ENCODE assay signal across 8 cellular contexts in the genomic region with DNA sequence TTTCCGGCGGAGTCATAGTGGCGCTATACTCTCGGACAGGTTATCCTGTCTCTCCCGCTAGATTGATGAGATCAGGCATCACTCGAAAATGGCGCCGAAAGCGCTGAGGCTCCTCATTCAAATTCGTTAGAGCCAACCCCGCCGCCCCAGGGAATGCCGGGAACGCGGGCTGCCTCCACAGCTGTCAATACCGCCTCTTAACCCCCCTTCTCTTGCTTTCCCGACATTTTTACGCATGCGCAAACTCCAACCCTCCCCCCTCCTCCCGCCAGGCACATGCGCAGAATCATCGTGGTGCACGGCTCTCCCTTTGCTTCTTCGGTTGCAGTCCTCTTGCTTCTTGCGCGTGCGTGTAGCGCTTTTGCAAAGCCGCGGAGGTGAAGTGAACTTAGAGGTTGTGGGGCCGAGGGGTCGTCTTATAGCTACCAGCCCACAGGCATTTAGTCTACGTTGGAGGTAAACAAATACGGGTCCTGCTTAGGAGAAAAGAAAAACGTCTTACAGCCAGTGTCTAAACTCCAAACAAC.
A peak's percentile ranks its signal among the peaks of the same experiment; 100 is the strongest.
DNase-seq lines count a peak whose midpoint lies in the region; ATAC-seq and TF ChIP-seq lines count a peak whose summit lies in the region.

No MANE protein-coding gene starts in this region.

- H3K27me3 ChIP-seq in CD4-positive, alpha-beta memory T cell (ENCODE audit: insufficient read depth, low read length), result no peaks in the 10 kb centered on the region
- H3K27me3 ChIP-seq in duodenal mucosa (ENCODE audit: control insufficient read depth in 1 of 2, insufficient read depth in 2 of 2, low read length in 2 of 2) (no peaks in the 10 kb centered on the region), right lobe of liver (no peaks in the 10 kb centered on the region)

- H3K9me3 Mint-ChIP-seq in CD4-positive, alpha-beta memory T cell, result peaks cover 0 to 13% (median 0%) of the 10 kb centered on the region in 8 donors
- no peaks in the 10 kb centered on the region for H3K9me3 Mint-ChIP-seq in activated CD4-positive, alpha-beta memory T cell treated with anti-CD3 and anti-CD28 coated beads, Interleukin-2, amount 10 ng/mL, durations not matched to agents 7 days and 5 days

- H3K4me3 Mint-ChIP-seq in CD4-positive, alpha-beta memory T cell, result peak overlapping the region; percentile 96 to 100 (median 99)
- H3K4me3 Mint-ChIP-seq in activated CD4-positive, alpha-beta memory T cell treated with anti-CD3 and anti-CD28 coated beads, Interleukin-2, amount 10 ng/mL, durations not matched to agents 7 days and 5 days, result peak overlapping the region; percentile 98

- no peak for TF ChIP-seq CTCF in right lobe of liver (IDR thresholded peaks at IDR 0.05)

- peaks cover 54% of the 10 kb centered on the region for H3K4me1 ChIP-seq in CD4-positive, alpha-beta memory T cell (ENCODE audit: insufficient read depth, low read length)
- H3K4me1 ChIP-seq in duodenal mucosa (ENCODE audit: control insufficient read depth in 1 of 2, insufficient read depth in 2 of 2, low read length in 2 of 2), result peaks cover 16 to 25% of the 10 kb centered on the region in 2 donors
- peaks cover 0 to 19% (median 0%) of the 10 kb centered on the region in 4 donors for H3K4me1 ChIP-seq in right lobe of liver

- peak overlapping the region; percentile 85 to 87 for H3K4me3 ChIP-seq in CD4-positive, alpha-beta memory T cell (ENCODE audit: low read length in 2 of 2)
- peak overlapping the region; percentile 89 to 90 for H3K4me3 ChIP-seq in duodenal mucosa (ENCODE audit: low read depth in 1 of 2, low read length in 2 of 2)
- H3K4me3 ChIP-seq in right lobe of liver, result peak overlapping the region; percentile 61 to 69 (median 65)

- peak; percentile 98 to 99 (median 99) for DNase-seq in CD4-positive, alpha-beta memory T cell
- DNase-seq in HK-2 (ENCODE audit: unreplicated experiment), result peak; percentile 95
- DNase-seq in NCI-H82 treated with DMSO at 0.1 percent for 48 hours (lab: John Stamatoyannopoulos, UW; ENCODE audit: unreplicated experiment), result peak; percentile 99
- peak; percentile 99 for DNase-seq in activated CD4-positive, alpha-beta memory T cell treated with anti-CD3 and anti-CD28 coated beads, Interleukin-2, amount 10 ng/mL, durations not matched to agents 7 days and 5 days
- peak; percentile 97 to 98 (median 98) for DNase-seq in right lobe of liver
- peak; percentile 99 for DNase-seq in stimulated activated CD4-positive, alpha-beta T cell treated with anti-CD3 and anti-CD28 coated beads, Interleukin-4, amount 100 ng/mL, for 24 hours

- H3K27me3 Mint-ChIP-seq in CD4-positive, alpha-beta memory T cell, result peaks cover 0 to 6% of the 10 kb centered on the region in 2 donors
- H3K27me3 Mint-ChIP-seq in activated CD4-positive, alpha-beta memory T cell treated with anti-CD3 and anti-CD28 coated beads, Interleukin-2, amount 10 ng/mL, durations not matched to agents 7 days and 5 days, result no peaks in the 10 kb centered on the region

- H3K9ac ChIP-seq in duodenal mucosa (ENCODE audit: low read depth in 1 of 2, low read length in 2 of 2), result peak overlapping the region; percentile 82 to 84

- peak; percentile 63 for ATAC-seq in GM19455 (IDR thresholded peaks at IDR 0.05; ENCODE audit: unreplicated experiment)
- ATAC-seq in right lobe of liver, result peak; percentile 82 to 89 (median 84)

- no peaks in the 10 kb centered on the region for H3K9me3 ChIP-seq in CD4-positive, alpha-beta memory T cell (ENCODE audit: control insufficient read depth in 1 of 2, low read length in 2 of 2)
- H3K9me3 ChIP-seq in duodenal mucosa (ENCODE audit: control insufficient read depth in 1 of 2, low read length in 2 of 2), result no peaks in the 10 kb centered on the region
- no peaks in the 10 kb centered on the region for H3K9me3 ChIP-seq in right lobe of liver

- intact Hi-C loops in CD4-positive, alpha-beta memory T cell (cut with micrococcal nuclease), result loop anchor here (1.0 to 5.0 kb wide), 10 partner anchors 42 to 1371 kb away; a partner anchor contains a TSS
- intact Hi-C loops in right lobe of liver (cut with DNase I), result no loop called here

- peak overlapping the region; percentile 89 for H3K27ac ChIP-seq in CD4-positive, alpha-beta memory T cell (ENCODE audit: low read depth, low read length)
- H3K27ac ChIP-seq in duodenal mucosa (ENCODE audit: low read depth, low read length), result peak overlapping the region; percentile 74
- peak overlapping the region; percentile 75 to 88 (median 86) for H3K27ac ChIP-seq in right lobe of liver

- TF ChIP-seq POLR2A in right lobe of liver (IDR thresholded peaks at IDR 0.05), result peak; percentile 27

- H3K4me1 Mint-ChIP-seq in CD4-positive, alpha-beta memory T cell, result peaks cover 23 to 63% (median 37%) of the 10 kb centered on the region in 4 donors
- H3K4me1 Mint-ChIP-seq in activated CD4-positive, alpha-beta memory T cell treated with anti-CD3 and anti-CD28 coated beads, Interleukin-2, amount 10 ng/mL, durations not matched to agents 7 days and 5 days, result peaks cover 41% of the 10 kb centered on the region

- H3K27ac Mint-ChIP-seq in CD4-positive, alpha-beta memory T cell, result peak overlapping the region; percentile 93 to 100 (median 98)
- H3K27ac Mint-ChIP-seq in activated CD4-positive, alpha-beta memory T cell treated with anti-CD3 and anti-CD28 coated beads, Interleukin-2, amount 10 ng/mL, durations not matched to agents 7 days and 5 days, result peak overlapping the region; percentile 99

- POLR2A ChIA-PET in CD4-positive, alpha-beta memory T cell (lab: Charles Lee; ENCODE audit: partially characterized antibody), result interaction anchor here (0.8 to 20.7 kb wide), 27 partner anchors 9 to 830 kb away, joined by 3 to 648 read pairs (median 7); a partner anchor contains a TSS
- POLR2A ChIA-PET in activated CD4-positive, alpha-beta memory T cell treated with anti-CD3 and anti-CD28 coated beads, Interleukin-2, amount 10 ng/mL, durations not matched to agents 7 days and 5 days (lab: Charles Lee), result interaction anchor here (0.7 to 21.3 kb wide), 42 partner anchors 11 to 1371 kb away, joined by 3 to 661 read pairs (median 4); a partner anchor contains a TSS

- H3K36me3 Mint-ChIP-seq in CD4-positive, alpha-beta memory T cell, result peaks cover 0 to 28% of the 10 kb centered on the region in 2 donors
- peaks cover 49% of the 10 kb centered on the region for H3K36me3 Mint-ChIP-seq in activated CD4-positive, alpha-beta memory T cell treated with anti-CD3 and anti-CD28 coated beads, Interleukin-2, amount 10 ng/mL, durations not matched to agents 7 days and 5 days (ENCODE audit: low read depth)

- CTCF ChIA-PET in CD4-positive, alpha-beta memory T cell (lab: Charles Lee; ENCODE audit: partially characterized antibody), result interaction anchor here (0.8 to 17.1 kb wide), 10 partner anchors 8 to 830 kb away, joined by 3 to 252 read pairs (median 4); a partner anchor contains a TSS
- CTCF ChIA-PET in activated CD4-positive, alpha-beta memory T cell treated with anti-CD3 and anti-CD28 coated beads, Interleukin-2, amount 10 ng/mL, durations not matched to agents 7 days and 5 days (lab: Charles Lee), result interaction anchor here (1.0 to 10.0 kb wide), 11 partner anchors 17 to 987 kb away, joined by 3 to 82 read pairs (median 4); a partner anchor contains a TSS

- H3K36me3 ChIP-seq in CD4-positive, alpha-beta memory T cell (ENCODE audit: insufficient read depth, low read length), result no peaks in the 10 kb centered on the region
- H3K36me3 ChIP-seq in duodenal mucosa (ENCODE audit: control insufficient read depth in 1 of 2, insufficient read depth in 2 of 2, low read length in 2 of 2) (no peaks in the 10 kb centered on the region), right lobe of liver (no peaks in the 10 kb centered on the region)

- WGBS in right lobe of liver (ENCODE audit: insufficient coverage, low coverage, low lambda C conversion rate, missing lambda C conversion rate), result under 1% methylated on average over 28 of the region's 35 CpGs

Comparison
In these comparisons a context has a peak if more than half of its experiments do, and no peak if none do; other contexts are left out.
1. Peak in every context shown above with its lines: DNase-seq, ATAC-seq, H3K4me3 ChIP-seq and H3K27ac ChIP-seq.